1 cellular context compared by ENCODE assay signal in the genomic region with DNA sequence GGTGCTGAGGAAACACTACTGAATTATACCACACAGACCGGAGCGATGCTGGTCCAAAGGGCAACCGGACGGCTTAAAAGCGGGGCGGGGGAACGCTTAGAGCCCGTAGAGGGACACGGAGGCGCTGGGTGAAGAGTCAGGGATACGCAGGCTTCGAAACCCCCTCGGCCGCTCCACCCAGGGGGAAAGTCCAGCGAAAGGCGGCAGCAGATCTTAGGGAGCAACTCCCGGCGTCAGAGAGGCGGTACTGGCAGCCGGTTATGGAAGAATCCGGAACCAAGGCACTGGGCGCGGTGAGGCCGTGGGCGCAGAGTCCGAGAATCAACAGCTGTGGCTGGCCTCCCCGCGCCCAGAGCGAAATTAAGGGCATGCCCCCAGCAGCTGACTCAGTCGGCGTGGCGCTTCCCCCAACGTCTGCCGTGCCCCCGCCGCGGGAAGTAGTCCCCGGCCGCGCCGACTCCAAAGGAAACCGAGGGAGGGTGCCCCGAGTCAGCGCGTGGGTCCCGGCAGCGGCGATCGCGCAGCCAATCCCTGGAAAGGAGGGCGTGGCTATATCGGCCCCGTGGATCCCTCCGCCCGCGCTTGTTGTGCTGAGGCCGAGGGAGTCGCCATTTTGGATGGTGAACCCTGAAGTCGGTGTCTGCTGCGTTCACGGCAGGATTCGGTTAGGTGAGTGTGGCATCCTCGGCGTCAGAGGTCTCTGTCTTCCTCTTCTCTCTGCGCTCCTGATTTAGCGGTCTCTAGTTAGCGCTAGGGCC.
A peak's percentile ranks its signal among the peaks of the same experiment; 100 is the strongest.
TF ChIP-seq lines count a peak whose summit lies in the region.

A gene (plus strand): TSS at position 611 of the 758 bp plus-strand sequence. CDS start 20,110 bp downstream, outside the sequence.

TF ChIP-seq in HepG2, 621 proteins besides CTCF, POLR2A, EP300 and RAD21 (continued from another document and continues in another):
- TF ChIP-seq, protein P1, sequence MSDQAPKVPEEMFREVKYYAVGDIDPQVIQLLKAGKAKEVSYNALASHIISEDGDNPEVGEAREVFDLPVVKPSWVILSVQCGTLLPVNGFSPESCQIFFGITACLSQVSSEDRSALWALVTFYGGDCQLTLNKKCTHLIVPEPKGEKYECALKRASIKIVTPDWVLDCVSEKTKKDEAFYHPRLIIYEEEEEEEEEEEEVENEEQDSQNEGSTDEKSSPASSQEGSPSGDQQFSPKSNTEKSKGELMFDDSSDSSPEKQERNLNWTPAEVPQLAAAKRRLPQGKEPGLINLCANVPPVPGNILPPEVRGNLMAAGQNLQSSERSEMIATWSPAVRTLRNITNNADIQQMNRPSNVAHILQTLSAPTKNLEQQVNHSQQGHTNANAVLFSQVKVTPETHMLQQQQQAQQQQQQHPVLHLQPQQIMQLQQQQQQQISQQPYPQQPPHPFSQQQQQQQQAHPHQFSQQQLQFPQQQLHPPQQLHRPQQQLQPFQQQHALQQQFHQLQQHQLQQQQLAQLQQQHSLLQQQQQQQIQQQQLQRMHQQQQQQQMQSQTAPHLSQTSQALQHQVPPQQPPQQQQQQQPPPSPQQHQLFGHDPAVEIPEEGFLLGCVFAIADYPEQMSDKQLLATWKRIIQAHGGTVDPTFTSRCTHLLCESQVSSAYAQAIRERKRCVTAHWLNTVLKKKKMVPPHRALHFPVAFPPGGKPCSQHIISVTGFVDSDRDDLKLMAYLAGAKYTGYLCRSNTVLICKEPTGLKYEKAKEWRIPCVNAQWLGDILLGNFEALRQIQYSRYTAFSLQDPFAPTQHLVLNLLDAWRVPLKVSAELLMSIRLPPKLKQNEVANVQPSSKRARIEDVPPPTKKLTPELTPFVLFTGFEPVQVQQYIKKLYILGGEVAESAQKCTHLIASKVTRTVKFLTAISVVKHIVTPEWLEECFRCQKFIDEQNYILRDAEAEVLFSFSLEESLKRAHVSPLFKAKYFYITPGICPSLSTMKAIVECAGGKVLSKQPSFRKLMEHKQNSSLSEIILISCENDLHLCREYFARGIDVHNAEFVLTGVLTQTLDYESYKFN (CRISPR knock-in tag; conservative IDR thresholded peaks at IDR 0.05): peak; percentile 91
- TF ChIP-seq NKX3-1 (CRISPR knock-in tag; IDR thresholded peaks at IDR 0.05) (peak; percentile 93), ZNF317 (CRISPR knock-in tag; IDR thresholded peaks at IDR 0.05) (peak; percentile 88), ZMYM4 (CRISPR knock-in tag; IDR thresholded peaks at IDR 0.05) (peak; percentile 99), NR1H2 (CRISPR knock-in tag; IDR thresholded peaks at IDR 0.05; ENCODE audit: borderline replicate concordance, low read depth) (peak; percentile 85; the same call in 1 of the 2 replicates), DNMT3B (CRISPR knock-in tag; conservative IDR thresholded peaks at IDR 0.05) (peak; percentile 96; the same call in 1 of the 2 replicates), ZNF12 (CRISPR knock-in tag; IDR thresholded peaks at IDR 0.05) (peak; percentile 53; the same call in 1 of the 2 replicates), KLF9 (CRISPR knock-in tag; IDR thresholded peaks at IDR 0.05; ENCODE audit: low read depth) (no peak), ETV5 (CRISPR knock-in tag; IDR thresholded peaks at IDR 0.05; ENCODE audit: borderline replicate concordance) (peak; percentile 86), ZSCAN21 (CRISPR knock-in tag; IDR thresholded peaks at IDR 0.05; ENCODE audit: borderline replicate concordance) (peak; percentile 94), SRSF4 (IDR thresholded peaks at IDR 0.05; ENCODE audit: low read depth, low read length, poor library complexity, severe bottlenecking) (no peak), PCBP2 (optimal IDR thresholded peaks at IDR 0.05; ENCODE audit: low read depth, low read length, poor library complexity, severe bottlenecking) (no peak), TBX3 (IDR thresholded peaks at IDR 0.05; ENCODE audit: borderline replicate concordance) (peak; percentile 81; the same call in 1 of the 2 replicates), PHF21A (CRISPR knock-in tag; IDR thresholded peaks at IDR 0.05) (peak; percentile 100), MXD4 (CRISPR knock-in tag; IDR thresholded peaks at IDR 0.05) (peak; percentile 94), ZBTB1 (CRISPR knock-in tag; IDR thresholded peaks at IDR 0.05; ENCODE audit: borderline replicate concordance) (no peak), MED1 (CRISPR knock-in tag; IDR thresholded peaks at IDR 0.05) (peak; percentile 90), BORCS8-MEF2B (CRISPR knock-in tag; IDR thresholded peaks at IDR 0.05) (peak; percentile 96), ZBTB7B (CRISPR knock-in tag; IDR thresholded peaks at IDR 0.05) (peak; percentile 87), SIX4 (CRISPR knock-in tag; IDR thresholded peaks at IDR 0.05) (peak; percentile 11; the same call in 1 of the 2 replicates), ZNF256 (CRISPR knock-in tag; conservative IDR thresholded peaks at IDR 0.05) (peak; percentile 97)
- TF ChIP-seq, protein P2, sequence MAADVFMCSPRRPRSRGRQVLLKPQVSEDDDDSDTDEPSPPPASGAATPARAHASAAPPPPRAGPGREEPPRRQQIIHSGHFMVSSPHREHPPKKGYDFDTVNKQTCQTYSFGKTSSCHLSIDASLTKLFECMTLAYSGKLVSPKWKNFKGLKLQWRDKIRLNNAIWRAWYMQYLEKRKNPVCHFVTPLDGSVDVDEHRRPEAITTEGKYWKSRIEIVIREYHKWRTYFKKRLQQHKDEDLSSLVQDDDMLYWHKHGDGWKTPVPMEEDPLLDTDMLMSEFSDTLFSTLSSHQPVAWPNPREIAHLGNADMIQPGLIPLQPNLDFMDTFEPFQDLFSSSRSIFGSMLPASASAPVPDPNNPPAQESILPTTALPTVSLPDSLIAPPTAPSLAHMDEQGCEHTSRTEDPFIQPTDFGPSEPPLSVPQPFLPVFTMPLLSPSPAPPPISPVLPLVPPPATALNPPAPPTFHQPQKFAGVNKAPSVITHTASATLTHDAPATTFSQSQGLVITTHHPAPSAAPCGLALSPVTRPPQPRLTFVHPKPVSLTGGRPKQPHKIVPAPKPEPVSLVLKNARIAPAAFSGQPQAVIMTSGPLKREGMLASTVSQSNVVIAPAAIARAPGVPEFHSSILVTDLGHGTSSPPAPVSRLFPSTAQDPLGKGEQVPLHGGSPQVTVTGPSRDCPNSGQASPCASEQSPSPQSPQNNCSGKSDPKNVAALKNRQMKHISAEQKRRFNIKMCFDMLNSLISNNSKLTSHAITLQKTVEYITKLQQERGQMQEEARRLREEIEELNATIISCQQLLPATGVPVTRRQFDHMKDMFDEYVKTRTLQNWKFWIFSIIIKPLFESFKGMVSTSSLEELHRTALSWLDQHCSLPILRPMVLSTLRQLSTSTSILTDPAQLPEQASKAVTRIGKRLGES (CRISPR knock-in tag; IDR thresholded peaks at IDR 0.05; ENCODE audit: borderline replicate concordance): peak; percentile 91; the same call in 1 of the 2 replicates
- TF ChIP-seq, protein P3, sequence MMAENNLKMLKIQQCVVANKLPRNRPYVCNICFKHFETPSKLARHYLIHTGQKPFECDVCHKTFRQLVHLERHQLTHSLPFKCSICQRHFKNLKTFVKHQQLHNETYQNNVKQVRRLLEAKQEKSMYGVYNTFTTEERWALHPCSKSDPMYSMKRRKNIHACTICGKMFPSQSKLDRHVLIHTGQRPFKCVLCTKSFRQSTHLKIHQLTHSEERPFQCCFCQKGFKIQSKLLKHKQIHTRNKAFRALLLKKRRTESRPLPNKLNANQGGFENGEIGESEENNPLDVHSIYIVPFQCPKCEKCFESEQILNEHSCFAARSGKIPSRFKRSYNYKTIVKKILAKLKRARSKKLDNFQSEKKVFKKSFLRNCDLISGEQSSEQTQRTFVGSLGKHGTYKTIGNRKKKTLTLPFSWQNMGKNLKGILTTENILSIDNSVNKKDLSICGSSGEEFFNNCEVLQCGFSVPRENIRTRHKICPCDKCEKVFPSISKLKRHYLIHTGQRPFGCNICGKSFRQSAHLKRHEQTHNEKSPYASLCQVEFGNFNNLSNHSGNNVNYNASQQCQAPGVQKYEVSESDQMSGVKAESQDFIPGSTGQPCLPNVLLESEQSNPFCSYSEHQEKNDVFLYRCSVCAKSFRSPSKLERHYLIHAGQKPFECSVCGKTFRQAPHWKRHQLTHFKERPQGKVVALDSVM (CRISPR knock-in tag; IDR thresholded peaks at IDR 0.05): peak; percentile 94
- TF ChIP-seq, protein P4, sequence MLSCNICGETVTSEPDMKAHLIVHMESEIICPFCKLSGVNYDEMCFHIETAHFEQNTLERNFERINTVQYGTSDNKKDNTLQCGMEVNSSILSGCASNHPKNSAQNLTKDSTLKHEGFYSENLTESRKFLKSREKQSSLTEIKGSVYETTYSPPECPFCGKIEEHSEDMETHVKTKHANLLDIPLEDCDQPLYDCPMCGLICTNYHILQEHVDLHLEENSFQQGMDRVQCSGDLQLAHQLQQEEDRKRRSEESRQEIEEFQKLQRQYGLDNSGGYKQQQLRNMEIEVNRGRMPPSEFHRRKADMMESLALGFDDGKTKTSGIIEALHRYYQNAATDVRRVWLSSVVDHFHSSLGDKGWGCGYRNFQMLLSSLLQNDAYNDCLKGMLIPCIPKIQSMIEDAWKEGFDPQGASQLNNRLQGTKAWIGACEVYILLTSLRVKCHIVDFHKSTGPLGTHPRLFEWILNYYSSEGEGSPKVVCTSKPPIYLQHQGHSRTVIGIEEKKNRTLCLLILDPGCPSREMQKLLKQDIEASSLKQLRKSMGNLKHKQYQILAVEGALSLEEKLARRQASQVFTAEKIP (CRISPR knock-in tag; IDR thresholded peaks at IDR 0.05; ENCODE audit: borderline replicate concordance): peak; percentile 75; the same call in 1 of the 2 replicates
- TF ChIP-seq, protein P5, sequence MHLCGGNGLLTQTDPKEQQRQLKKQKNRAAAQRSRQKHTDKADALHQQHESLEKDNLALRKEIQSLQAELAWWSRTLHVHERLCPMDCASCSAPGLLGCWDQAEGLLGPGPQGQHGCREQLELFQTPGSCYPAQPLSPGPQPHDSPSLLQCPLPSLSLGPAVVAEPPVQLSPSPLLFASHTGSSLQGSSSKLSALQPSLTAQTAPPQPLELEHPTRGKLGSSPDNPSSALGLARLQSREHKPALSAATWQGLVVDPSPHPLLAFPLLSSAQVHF (CRISPR knock-in tag; IDR thresholded peaks at IDR 0.05): peak; percentile 79
- TF ChIP-seq, protein P6, sequence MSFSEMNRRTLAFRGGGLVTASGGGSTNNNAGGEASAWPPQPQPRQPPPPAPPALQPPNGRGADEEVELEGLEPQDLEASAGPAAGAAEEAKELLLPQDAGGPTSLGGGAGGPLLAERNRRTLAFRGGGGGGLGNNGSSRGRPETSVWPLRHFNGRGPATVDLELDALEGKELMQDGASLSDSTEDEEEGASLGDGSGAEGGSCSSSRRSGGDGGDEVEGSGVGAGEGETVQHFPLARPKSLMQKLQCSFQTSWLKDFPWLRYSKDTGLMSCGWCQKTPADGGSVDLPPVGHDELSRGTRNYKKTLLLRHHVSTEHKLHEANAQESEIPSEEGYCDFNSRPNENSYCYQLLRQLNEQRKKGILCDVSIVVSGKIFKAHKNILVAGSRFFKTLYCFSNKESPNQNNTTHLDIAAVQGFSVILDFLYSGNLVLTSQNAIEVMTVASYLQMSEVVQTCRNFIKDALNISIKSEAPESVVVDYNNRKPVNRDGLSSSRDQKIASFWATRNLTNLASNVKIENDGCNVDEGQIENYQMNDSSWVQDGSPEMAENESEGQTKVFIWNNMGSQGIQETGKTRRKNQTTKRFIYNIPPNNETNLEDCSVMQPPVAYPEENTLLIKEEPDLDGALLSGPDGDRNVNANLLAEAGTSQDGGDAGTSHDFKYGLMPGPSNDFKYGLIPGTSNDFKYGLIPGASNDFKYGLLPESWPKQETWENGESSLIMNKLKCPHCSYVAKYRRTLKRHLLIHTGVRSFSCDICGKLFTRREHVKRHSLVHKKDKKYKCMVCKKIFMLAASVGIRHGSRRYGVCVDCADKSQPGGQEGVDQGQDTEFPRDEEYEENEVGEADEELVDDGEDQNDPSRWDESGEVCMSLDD (CRISPR knock-in tag; IDR thresholded peaks at IDR 0.05; ENCODE audit: borderline replicate concordance): peak; percentile 95
- TF ChIP-seq, protein P7, sequence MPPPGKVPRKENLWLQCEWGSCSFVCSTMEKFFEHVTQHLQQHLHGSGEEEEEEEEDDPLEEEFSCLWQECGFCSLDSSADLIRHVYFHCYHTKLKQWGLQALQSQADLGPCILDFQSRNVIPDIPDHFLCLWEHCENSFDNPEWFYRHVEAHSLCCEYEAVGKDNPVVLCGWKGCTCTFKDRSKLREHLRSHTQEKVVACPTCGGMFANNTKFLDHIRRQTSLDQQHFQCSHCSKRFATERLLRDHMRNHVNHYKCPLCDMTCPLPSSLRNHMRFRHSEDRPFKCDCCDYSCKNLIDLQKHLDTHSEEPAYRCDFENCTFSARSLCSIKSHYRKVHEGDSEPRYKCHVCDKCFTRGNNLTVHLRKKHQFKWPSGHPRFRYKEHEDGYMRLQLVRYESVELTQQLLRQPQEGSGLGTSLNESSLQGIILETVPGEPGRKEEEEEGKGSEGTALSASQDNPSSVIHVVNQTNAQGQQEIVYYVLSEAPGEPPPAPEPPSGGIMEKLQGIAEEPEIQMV (CRISPR knock-in tag; IDR thresholded peaks at IDR 0.05; ENCODE audit: low read depth): peak; percentile 99
- TF ChIP-seq, protein P8, sequence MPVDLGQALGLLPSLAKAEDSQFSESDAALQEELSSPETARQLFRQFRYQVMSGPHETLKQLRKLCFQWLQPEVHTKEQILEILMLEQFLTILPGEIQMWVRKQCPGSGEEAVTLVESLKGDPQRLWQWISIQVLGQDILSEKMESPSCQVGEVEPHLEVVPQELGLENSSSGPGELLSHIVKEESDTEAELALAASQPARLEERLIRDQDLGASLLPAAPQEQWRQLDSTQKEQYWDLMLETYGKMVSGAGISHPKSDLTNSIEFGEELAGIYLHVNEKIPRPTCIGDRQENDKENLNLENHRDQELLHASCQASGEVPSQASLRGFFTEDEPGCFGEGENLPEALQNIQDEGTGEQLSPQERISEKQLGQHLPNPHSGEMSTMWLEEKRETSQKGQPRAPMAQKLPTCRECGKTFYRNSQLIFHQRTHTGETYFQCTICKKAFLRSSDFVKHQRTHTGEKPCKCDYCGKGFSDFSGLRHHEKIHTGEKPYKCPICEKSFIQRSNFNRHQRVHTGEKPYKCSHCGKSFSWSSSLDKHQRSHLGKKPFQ (CRISPR knock-in tag; IDR thresholded peaks at IDR 0.05; ENCODE audit: insufficient replicate concordance): peak; percentile 84
- TF ChIP-seq, protein P9, sequence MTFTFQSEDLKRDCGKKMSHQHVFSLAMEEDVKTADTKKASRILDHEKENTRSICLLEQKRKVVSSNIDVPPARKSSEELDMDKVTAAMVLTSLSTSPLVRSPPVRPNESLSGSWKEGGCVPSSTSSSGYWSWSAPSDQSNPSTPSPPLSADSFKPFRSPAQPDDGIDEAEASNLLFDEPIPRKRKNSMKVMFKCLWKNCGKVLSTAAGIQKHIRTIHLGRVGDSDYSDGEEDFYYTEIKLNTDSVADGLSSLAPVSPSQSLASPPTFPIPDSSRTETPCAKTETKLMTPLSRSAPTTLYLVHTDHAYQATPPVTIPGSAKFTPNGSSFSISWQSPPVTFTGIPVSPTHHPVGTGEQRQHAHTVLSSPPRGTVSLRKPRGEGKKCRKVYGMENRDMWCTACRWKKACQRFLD (CRISPR knock-in tag; IDR thresholded peaks at IDR 0.05; ENCODE audit: borderline replicate concordance): peak; percentile 97
- TF ChIP-seq, protein P10, sequence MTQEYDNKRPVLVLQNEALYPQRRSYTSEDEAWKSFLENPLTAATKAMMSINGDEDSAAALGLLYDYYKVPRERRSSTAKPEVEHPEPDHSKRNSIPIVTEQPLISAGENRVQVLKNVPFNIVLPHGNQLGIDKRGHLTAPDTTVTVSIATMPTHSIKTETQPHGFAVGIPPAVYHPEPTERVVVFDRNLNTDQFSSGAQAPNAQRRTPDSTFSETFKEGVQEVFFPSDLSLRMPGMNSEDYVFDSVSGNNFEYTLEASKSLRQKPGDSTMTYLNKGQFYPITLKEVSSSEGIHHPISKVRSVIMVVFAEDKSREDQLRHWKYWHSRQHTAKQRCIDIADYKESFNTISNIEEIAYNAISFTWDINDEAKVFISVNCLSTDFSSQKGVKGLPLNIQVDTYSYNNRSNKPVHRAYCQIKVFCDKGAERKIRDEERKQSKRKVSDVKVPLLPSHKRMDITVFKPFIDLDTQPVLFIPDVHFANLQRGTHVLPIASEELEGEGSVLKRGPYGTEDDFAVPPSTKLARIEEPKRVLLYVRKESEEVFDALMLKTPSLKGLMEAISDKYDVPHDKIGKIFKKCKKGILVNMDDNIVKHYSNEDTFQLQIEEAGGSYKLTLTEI (CRISPR knock-in tag; conservative IDR thresholded peaks at IDR 0.05): no peak
